Comparison of ENCODE assay signal across 14 cellular contexts in genomic region chr15:50261979-50262378, GRCh38.
DNase-seq lines count a peak whose midpoint lies in the region; ATAC-seq and FAIRE-seq lines count a peak whose summit lies in the region.
"Had no signal": no experiment of that assay in that cellular context is flagged by ENCODE, and none has a peak within 500 bp of the region (broad histone marks: within the 10 kb centered on the region; RNA-seq: fewer than 3 reads in every experiment).

No MANE protein-coding gene starts in this region.

- H3K36me3 Mint-ChIP-seq in T-helper 1 cell treated with Interleukin-12 subunit alpha and Interleukin-12 subunit beta and Interleukin-4 antibody, amounts not matched to agents 30 μg/mL and 1 μg/mL, for 36 hours (ENCODE audit: low read depth): peaks cover 1% of the 10 kb centered on the region
- H3K36me3 Mint-ChIP-seq in central memory CD8-positive, alpha-beta T cell (ENCODE audit: insufficient read depth): peaks cover 11% of the 10 kb centered on the region
- H3K36me3 Mint-ChIP-seq: naive thymus-derived CD8-positive, alpha-beta T cell had no signal

- DNase-seq in 8988T: peak; percentile 15
- DNase-seq in GF-D8 (lab: John Stamatoyannopoulos, UW): peak; percentile 6
- no peak for DNase-seq in central memory CD8-positive, alpha-beta T cell (ENCODE audit: low spot score in 2 of 2)
- no peak for DNase-seq in NCI-H2107 treated with DMSO at 0.1 percent for 48 hours (lab: John Stamatoyannopoulos, UW; ENCODE audit: unreplicated experiment)
- no peak for DNase-seq in RCC 7860 (ENCODE audit: low spot score)
- DNase-seq in NCI-H774 (lab: John Stamatoyannopoulos, UW): no peak
- no peak for DNase-seq in AG20443 (ENCODE audit: low spot score)
- DNase-seq: glutamatergic neuron, NCI-H2171, substantia nigra had no signal

- H3K27me3 Mint-ChIP-seq in T-helper 1 cell treated with Interleukin-12 subunit alpha and Interleukin-12 subunit beta and Interleukin-4 antibody, amounts not matched to agents 30 μg/mL and 1 μg/mL, for 36 hours (ENCODE audit: low read depth): no peaks in the 10 kb centered on the region
- no peaks in the 10 kb centered on the region for H3K27me3 Mint-ChIP-seq in central memory CD8-positive, alpha-beta T cell

- no peak overlapping the region for H3K4me3 Mint-ChIP-seq in T-helper 1 cell treated with Interleukin-12 subunit alpha and Interleukin-12 subunit beta and Interleukin-4 antibody, amounts not matched to agents 30 μg/mL and 1 μg/mL, for 36 hours
- peak overlapping the region; percentile 19 for H3K4me3 Mint-ChIP-seq in central memory CD8-positive, alpha-beta T cell

- peaks cover 2% of the 10 kb centered on the region for H3K9me3 Mint-ChIP-seq in T-helper 1 cell treated with Interleukin-12 subunit alpha and Interleukin-12 subunit beta and Interleukin-4 antibody, amounts not matched to agents 30 μg/mL and 1 μg/mL, for 36 hours
- no peaks in the 10 kb centered on the region for H3K9me3 Mint-ChIP-seq in central memory CD8-positive, alpha-beta T cell

- H3K4me1 Mint-ChIP-seq in T-helper 1 cell treated with Interleukin-12 subunit alpha and Interleukin-12 subunit beta and Interleukin-4 antibody, amounts not matched to agents 30 μg/mL and 1 μg/mL, for 36 hours (ENCODE audit: low read depth): peaks cover 51% of the 10 kb centered on the region
- peaks cover 41% of the 10 kb centered on the region for H3K4me1 Mint-ChIP-seq in central memory CD8-positive, alpha-beta T cell

- H3K27ac Mint-ChIP-seq in T-helper 1 cell treated with Interleukin-12 subunit alpha and Interleukin-12 subunit beta and Interleukin-4 antibody, amounts not matched to agents 30 μg/mL and 1 μg/mL, for 36 hours: peak overlapping the region; percentile 92
- peak overlapping the region; percentile 87 for H3K27ac Mint-ChIP-seq in central memory CD8-positive, alpha-beta T cell (ENCODE audit: low read depth)

- ATAC-seq in central memory CD8-positive, alpha-beta T cell (replicated peaks; ENCODE audit: extremely low read depth, poor library complexity, severe bottlenecking): peak; percentile 35
- ATAC-seq: sciatic nerve had no signal

- FAIRE-seq in RCC 7860 (lab: Jason Lieb, UNC): no peak
- FAIRE-seq: bronchial epithelial cell had no signal

Comparison
In these comparisons a context has a peak if more than half of its experiments do, and no peak if none do; other contexts are left out.
1. DNase-seq: peak in 8988T (single experiment) and GF-D8 (single experiment); none in central memory CD8-positive, alpha-beta T cell (0 of 2), NCI-H2107 treated with DMSO at 0.1 percent for 48 hours (single experiment), RCC 7860 (single experiment), NCI-H774 (single experiment) and AG20443 (single experiment).